ENCODE assay signal across 8 cellular contexts in the genomic region with DNA sequence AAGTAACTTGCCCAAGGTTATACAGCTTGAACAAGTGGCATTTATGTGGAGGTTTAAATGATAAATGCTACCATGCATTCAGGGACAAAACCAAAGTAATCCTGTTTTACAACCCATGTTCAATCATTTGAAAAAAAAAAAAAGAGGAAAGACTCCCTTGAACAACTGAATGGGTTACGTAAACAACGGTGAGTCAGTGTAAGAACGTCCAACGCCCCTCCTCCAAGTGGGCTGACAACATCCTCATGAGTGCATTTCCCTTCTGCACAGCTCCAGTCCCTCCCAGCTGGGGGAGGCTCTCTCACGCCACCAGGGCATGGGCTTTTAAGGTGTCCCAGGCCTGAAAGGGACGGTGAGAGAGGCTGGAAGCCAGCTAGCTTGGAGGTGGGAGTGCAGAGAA.
DNase-seq lines count a peak whose midpoint lies in the region; TF ChIP-seq lines count a peak whose summit lies in the region.

No MANE protein-coding gene starts in this region.

- H3K9me3 ChIP-seq in Caco-2 (no peaks in the 10 kb centered on the region), colonic mucosa (no peaks in the 10 kb centered on the region), OCI-LY7 (ENCODE audit: low read length) (no peaks in the 10 kb centered on the region)

- no peaks in the 10 kb centered on the region for H3K9me2 ChIP-seq in OCI-LY7 (ENCODE audit: insufficient read depth, low read length)

- H3K4me2 ChIP-seq in OCI-LY7 (ENCODE audit: low read length), result no peak overlapping the region

- peak overlapping the region; percentile 69 for H3K27ac Mint-ChIP-seq in Caco-2 (ENCODE audit: unreplicated experiment)

- peak overlapping the region; percentile 11 for H3K4me3 Mint-ChIP-seq in Caco-2 (ENCODE audit: unreplicated experiment)

- H3K36me3 ChIP-seq in Caco-2 (ENCODE audit: control insufficient read depth, insufficient read depth, low read length) (peaks cover under 1% of the 10 kb centered on the region; the same call in 1 of the 2 replicates), colonic mucosa (no peaks in the 10 kb centered on the region), OCI-LY7 (ENCODE audit: insufficient read depth, low read length) (peaks cover 95% of the 10 kb centered on the region)

- H3K4me3 ChIP-seq in Caco-2 (ENCODE audit: low read depth, low read length), result no peak overlapping the region
- no peak overlapping the region for H3K4me3 ChIP-seq in colonic mucosa
- no peak overlapping the region for H3K4me3 ChIP-seq in lower leg skin (ENCODE audit: low read depth, poor library complexity, severe bottlenecking)
- no peak overlapping the region for H3K4me3 ChIP-seq in OCI-LY7 (ENCODE audit: low read depth, low read length, poor library complexity, severe bottlenecking)

- H3K9me3 Mint-ChIP-seq in Caco-2 (ENCODE audit: unreplicated experiment), result no peaks in the 10 kb centered on the region

- H3K9ac ChIP-seq in colonic mucosa (ENCODE audit: low read depth in 2 of 2, low read length in 2 of 2), result peak overlapping the region; percentile 49 to 78

- peaks cover 34% of the 10 kb centered on the region for H3K36me3 Mint-ChIP-seq in Caco-2 (ENCODE audit: insufficient read depth, unreplicated experiment)

- H3K27me3 Mint-ChIP-seq in Caco-2 (ENCODE audit: insufficient read depth, unreplicated experiment), result no peaks in the 10 kb centered on the region

- no peaks in the 10 kb centered on the region for H3K4me1 Mint-ChIP-seq in Caco-2 (ENCODE audit: low read depth, unreplicated experiment)

- intact Hi-C loops in Caco-2 (cut with micrococcal nuclease; ENCODE audit: unreplicated experiment) (loop anchor here (5.0 kb wide), 1 partner anchor 102 kb away; no protein-coding TSS in a partner anchor), colonic mucosa (cut with DNase I) (no loop called here), lower leg skin (cut with DNase I; ENCODE audit: low total_unique reads) (no loop called here), OCI-LY7 (cut with micrococcal nuclease; ENCODE audit: unreplicated experiment) (no loop called here)

- POLR2A ChIA-PET in Caco-2 (lab: Charles Lee) (interaction anchor here (0.6 to 0.7 kb wide), 3 partner anchors 29 to 100 kb away, joined by 5 to 9 read pairs (median 5); no protein-coding TSS in a partner anchor), OCI-LY7 (lab: Charles Lee) (interaction anchor here (0.6 to 0.7 kb wide), 3 partner anchors 23 to 590 kb away, joined by 3 to 4 read pairs (median 3); no protein-coding TSS in a partner anchor)

- peak in 1 of 2 experiments; percentile 22 for TF ChIP-seq CTCF in Caco-2 (IDR thresholded peaks at IDR 0.05; ENCODE audit: insufficient read depth in 1 of 2, low read depth in 1 of 2, low read length in 1 of 2, severe bottlenecking in 1 of 2, unreplicated experiment in 1 of 2)
- no peak for TF ChIP-seq CTCF in colonic mucosa (IDR thresholded peaks at IDR 0.05)
- TF ChIP-seq CTCF in lower leg skin (IDR thresholded peaks at IDR 0.05), result no peak
- no peak for TF ChIP-seq CTCF in OCI-LY7 (conservative IDR thresholded peaks at IDR 0.05; ENCODE audit: low read length)

- H3K27me3 ChIP-seq in Caco-2 (replicated peaks; ENCODE audit: control insufficient read depth, insufficient read depth, low read length), result no peaks in the 10 kb centered on the region
- no peaks in the 10 kb centered on the region for H3K27me3 ChIP-seq in colonic mucosa

- BruUV-seq in Caco-2 (replicated peaks; lab: Mats Ljungman, UMichigan) (no TSS peak), OCI-LY7 (replicated peaks; lab: Mats Ljungman, UMichigan) (no TSS peak)

- H2AFZ ChIP-seq in OCI-LY7 (ENCODE audit: low read length), result no peak overlapping the region

- peak; percentile 88 to 91 for DNase-seq in Caco-2
- peak; percentile 97 for DNase-seq in MV-4-11 (lab: John Stamatoyannopoulos, UW)
- DNase-seq in activated CD4-positive, CD25-positive, alpha-beta regulatory T cell treated with anti-CD3 and anti-CD28 coated beads, Interleukin-2, amount 50 U/mL, for 72 hours, result peak; percentile 60
- peak; percentile 91 for DNase-seq in colonic mucosa
- DNase-seq in lower leg skin (ENCODE audit: low spot score in 2 of 2), result peak; percentile 91 to 97
- peak; percentile 50 for DNase-seq in stimulated activated CD8-positive, alpha-beta memory T cell treated with anti-CD3 and anti-CD28 coated beads, Interleukin-12 subunit alpha, Interleukin-12 subunit beta, amount 100 ng/mL, for 1 hour (ENCODE audit: low read depth)
- DNase-seq in cortex of kidney (lab: John Stamatoyannopoulos, UW), result no peak
- DNase-seq in OCI-LY7 (ENCODE audit: low spot score), result no peak

- no peaks in the 10 kb centered on the region for H4K20me1 ChIP-seq in OCI-LY7 (ENCODE audit: insufficient read depth, low read length)

- CTCF ChIA-PET in Caco-2 (lab: Charles Lee), result interaction anchor here (0.6 to 0.9 kb wide), 4 partner anchors 20 to 92 kb away, joined by 3 to 10 read pairs (median 4); no protein-coding TSS in a partner anchor
- CTCF ChIA-PET in OCI-LY7 (lab: Charles Lee; ENCODE audit: unreplicated experiment), result no interaction called here

- WGBS in lower leg skin, 2 donors, result 8 to 14% methylated on average over 6 of the region's 6 CpGs

- H3K27ac ChIP-seq in colonic mucosa (peak overlapping the region; percentile 89), OCI-LY7 (ENCODE audit: low read depth, low read length, poor library complexity, severe bottlenecking) (no peak overlapping the region)

- no peak for TF ChIP-seq POLR2A in lower leg skin (IDR thresholded peaks at IDR 0.05)

- H3K79me2 ChIP-seq in OCI-LY7 (ENCODE audit: insufficient read depth, low read depth, low read length), result peaks cover 26% of the 10 kb centered on the region; the same call in 1 of the 2 replicates

- peaks cover 15% of the 10 kb centered on the region for H3K4me1 ChIP-seq in Caco-2
- peaks cover 14% of the 10 kb centered on the region for H3K4me1 ChIP-seq in colonic mucosa
- H3K4me1 ChIP-seq in OCI-LY7 (ENCODE audit: insufficient read depth, low read length, poor library complexity, severe bottlenecking), result peaks cover 28% of the 10 kb centered on the region

Comparison
In these comparisons a context has a peak if more than half of its experiments do, and no peak if none do; other contexts are left out.
1. DNase-seq: peak in Caco-2 (2 of 2), MV-4-11 (single experiment), activated CD4-positive, CD25-positive, alpha-beta regulatory T cell treated with anti-CD3 and anti-CD28 coated beads, Interleukin-2, amount 50 U/mL, for 72 hours (single experiment), colonic mucosa (single experiment), lower leg skin (2 of 2) and stimulated activated CD8-positive, alpha-beta memory T cell treated with anti-CD3 and anti-CD28 coated beads, Interleukin-12 subunit alpha, Interleukin-12 subunit beta, amount 100 ng/mL, for 1 hour (single experiment); none in cortex of kidney (single experiment) and OCI-LY7 (single experiment).